Comparison of ENCODE assay signal across 8 cellular contexts in genomic region chr20:31573555-31574295, GRCh38. TPM values are rescaled to one million over a fixed set of nuclear protein-coding genes. Genes with fewer than 3 reads are reported as not detected.
DNase-seq lines count a peak whose midpoint lies in the region; TF ChIP-seq lines count a peak whose summit lies in the region.

No MANE protein-coding gene starts in this region.

- peaks cover 4% of the 10 kb centered on the region for H3K36me3 Mint-ChIP-seq in activated naive CD4-positive, alpha-beta T cell treated with anti-CD3 and anti-CD28 coated beads, Interleukin-2, amount 10 ng/mL, durations not matched to agents 7 days and 5 days

- CTCF ChIA-PET in activated naive CD4-positive, alpha-beta T cell treated with anti-CD3 and anti-CD28 coated beads, Interleukin-2, amount 10 ng/mL, durations not matched to agents 7 days and 5 days (lab: Charles Lee) = interaction anchor here (0.6 to 30.9 kb wide), 4 partner anchors 13 to 705 kb away, joined by 3 to 853 read pairs (median 50); partner anchors contain the start of gene ID1

- H3K36me3 ChIP-seq in iPS DF 6.9 (ENCODE audit: control insufficient read depth, insufficient read depth, low read length) = no peaks in the 10 kb centered on the region; the same call in 1 of the 2 replicates
- H3K36me3 ChIP-seq in subcutaneous abdominal adipose tissue (ENCODE audit: control insufficient read depth in 5 of 5, insufficient read depth in 5 of 5, low read length in 5 of 5) = peaks cover 0 to 15% (median 4%) of the 10 kb centered on the region in 5 donors

- peak overlapping the region; percentile 84 for H3K4me3 Mint-ChIP-seq in activated naive CD4-positive, alpha-beta T cell treated with anti-CD3 and anti-CD28 coated beads, Interleukin-2, amount 10 ng/mL, durations not matched to agents 7 days and 5 days

- H3K4me3 ChIP-seq in Jurkat, Clone E6-1 (ENCODE audit: low read length) = peak overlapping the region; percentile 72
- H3K4me3 ChIP-seq in WI38 (ENCODE audit: low read depth, low read length) = peak overlapping the region; percentile 57
- H3K4me3 ChIP-seq in iPS DF 6.9 (ENCODE audit: low read length) = peak overlapping the region; percentile 17; the same call in 1 of the 2 replicates
- peak overlapping the region; percentile 65 to 77 (median 75) for H3K4me3 ChIP-seq in subcutaneous abdominal adipose tissue (ENCODE audit: low read depth in 1 of 5, low read length in 5 of 5)

- no CpG with 5 or more reads among the region's 19 CpGs for WGBS in iPS DF 6.9 (ENCODE audit: insufficient coverage, insufficient read length)

- H3K27ac ChIP-seq in iPS DF 6.9 (ENCODE audit: low read length) = no peak overlapping the region
- peak overlapping the region; percentile 98 for H3K27ac ChIP-seq in subcutaneous abdominal adipose tissue (ENCODE audit: low read depth, low read length)

- H3K9me3 Mint-ChIP-seq in activated naive CD4-positive, alpha-beta T cell treated with anti-CD3 and anti-CD28 coated beads, Interleukin-2, amount 10 ng/mL, durations not matched to agents 7 days and 5 days = no peaks in the 10 kb centered on the region

- H3K9me3 ChIP-seq in iPS DF 6.9 (ENCODE audit: control insufficient read depth, insufficient read depth, low read length) (no peaks in the 10 kb centered on the region), subcutaneous abdominal adipose tissue (ENCODE audit: control insufficient read depth in 5 of 5, low read length in 5 of 5) (no peaks in the 10 kb centered on the region)

- H3K4me1 ChIP-seq in iPS DF 6.9 (ENCODE audit: control insufficient read depth, insufficient read depth, low read length) (peaks cover 5% of the 10 kb centered on the region), subcutaneous abdominal adipose tissue (ENCODE audit: control insufficient read depth in 5 of 5, insufficient read depth in 5 of 5, low read length in 5 of 5) (peaks cover 8 to 46% (median 39%) of the 10 kb centered on the region in 5 donors)

- no peak for TF ChIP-seq CTCF in WI38 (IDR thresholded peaks at IDR 0.05; ENCODE audit: low read depth, low read length)

- DNase-seq in activated naive CD4-positive, alpha-beta T cell treated with anti-CD3 and anti-CD28 coated beads, Interleukin-2, amount 10 ng/mL, durations not matched to agents 7 days and 5 days = no peak
- no peak for DNase-seq in activated naive CD4-positive, alpha-beta T cell treated with Interleukin-2 at 50 U/mL for 16 hours
- no peak for DNase-seq in Jurkat, Clone E6-1 (ENCODE audit: low read depth, low spot score)
- no peak for DNase-seq in iPS DF 6.9 (ENCODE audit: low read depth, low spot score)
- no peak for DNase-seq in HuH-7 (ENCODE audit: low spot score)
- DNase-seq in amygdala (lab: John Stamatoyannopoulos, UW) = no peak

- H3K9ac ChIP-seq in subcutaneous abdominal adipose tissue (ENCODE audit: low read length in 5 of 5) = peak overlapping the region in 4 of 5 donors; percentile 53 to 80 (median 72)

- H3K27ac Mint-ChIP-seq in activated naive CD4-positive, alpha-beta T cell treated with anti-CD3 and anti-CD28 coated beads, Interleukin-2, amount 10 ng/mL, durations not matched to agents 7 days and 5 days = peak overlapping the region; percentile 82

- peaks cover 27% of the 10 kb centered on the region for H3K4me1 Mint-ChIP-seq in activated naive CD4-positive, alpha-beta T cell treated with anti-CD3 and anti-CD28 coated beads, Interleukin-2, amount 10 ng/mL, durations not matched to agents 7 days and 5 days

- H3K27me3 ChIP-seq in iPS DF 6.9 (ENCODE audit: control insufficient read depth, insufficient read depth, low read length) (no peaks in the 10 kb centered on the region), subcutaneous abdominal adipose tissue (ENCODE audit: control insufficient read depth in 5 of 5, insufficient read depth in 4 of 5, low read length in 5 of 5) (no peaks in the 10 kb centered on the region)

- peaks cover 11% of the 10 kb centered on the region for H3K27me3 Mint-ChIP-seq in activated naive CD4-positive, alpha-beta T cell treated with anti-CD3 and anti-CD28 coated beads, Interleukin-2, amount 10 ng/mL, durations not matched to agents 7 days and 5 days

RNA-seq across cellular contexts. Expression of gene ID1, which starts 31.4 kb away (rescaled TPM):
- 67.2 TPM for polyA plus RNA-seq in Jurkat, Clone E6-1 (2012; ENCODE audit: insufficient read depth, insufficient read length)

RNA-seq across cellular contexts. Expression of gene HM13, which starts 59.5 kb away (rescaled TPM):
- 140 TPM for polyA plus RNA-seq in Jurkat, Clone E6-1 (2012; ENCODE audit: insufficient read depth, insufficient read length)

Comparison
In these comparisons a context has a peak if more than half of its experiments do, and no peak if none do; other contexts are left out.
1. H3K4me3 ChIP-seq: peak in every context shown above with its lines; median percentile 75 in subcutaneous abdominal adipose tissue; 72 in Jurkat, Clone E6-1; 57 in WI38; 17 in iPS DF 6.9.